Comparison of ENCODE assay signal across 1 cellular context in genomic region chr20:57435498-57436222, GRCh38.
TF ChIP-seq lines count a peak whose summit lies in the region.

No MANE protein-coding gene starts in this region.

TF ChIP-seq in HepG2, 621 proteins besides CTCF, POLR2A, EP300 and RAD21 (continued from another document and continues in another):
- TF ChIP-seq KIAA2018 (CRISPR knock-in tag; IDR thresholded peaks at IDR 0.05; ENCODE audit: borderline replicate concordance), result no peak
- TF ChIP-seq, protein P1, sequence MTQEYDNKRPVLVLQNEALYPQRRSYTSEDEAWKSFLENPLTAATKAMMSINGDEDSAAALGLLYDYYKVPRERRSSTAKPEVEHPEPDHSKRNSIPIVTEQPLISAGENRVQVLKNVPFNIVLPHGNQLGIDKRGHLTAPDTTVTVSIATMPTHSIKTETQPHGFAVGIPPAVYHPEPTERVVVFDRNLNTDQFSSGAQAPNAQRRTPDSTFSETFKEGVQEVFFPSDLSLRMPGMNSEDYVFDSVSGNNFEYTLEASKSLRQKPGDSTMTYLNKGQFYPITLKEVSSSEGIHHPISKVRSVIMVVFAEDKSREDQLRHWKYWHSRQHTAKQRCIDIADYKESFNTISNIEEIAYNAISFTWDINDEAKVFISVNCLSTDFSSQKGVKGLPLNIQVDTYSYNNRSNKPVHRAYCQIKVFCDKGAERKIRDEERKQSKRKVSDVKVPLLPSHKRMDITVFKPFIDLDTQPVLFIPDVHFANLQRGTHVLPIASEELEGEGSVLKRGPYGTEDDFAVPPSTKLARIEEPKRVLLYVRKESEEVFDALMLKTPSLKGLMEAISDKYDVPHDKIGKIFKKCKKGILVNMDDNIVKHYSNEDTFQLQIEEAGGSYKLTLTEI (CRISPR knock-in tag; conservative IDR thresholded peaks at IDR 0.05), result no peak
- TF ChIP-seq TEAD3 (CRISPR knock-in tag; optimal IDR thresholded peaks at IDR 0.05; ENCODE audit: borderline replicate concordance), result peak; percentile 89
- no peak for TF ChIP-seq ZNF614 (CRISPR knock-in tag; IDR thresholded peaks at IDR 0.05; ENCODE audit: borderline replicate concordance)
- TF ChIP-seq LBX2 (CRISPR knock-in tag; IDR thresholded peaks at IDR 0.05; ENCODE audit: borderline replicate concordance), result no peak
- TF ChIP-seq ZNF83 (CRISPR knock-in tag; IDR thresholded peaks at IDR 0.05; ENCODE audit: borderline replicate concordance), result no peak
- no peak for TF ChIP-seq ZNF652 (CRISPR knock-in tag; IDR thresholded peaks at IDR 0.05; ENCODE audit: borderline replicate concordance, low read depth)
- TF ChIP-seq NR2C2 (CRISPR knock-in tag; IDR thresholded peaks at IDR 0.05; ENCODE audit: borderline replicate concordance), result no peak
- peak; percentile 41; the same call in 1 of the 2 replicates for TF ChIP-seq TAF1 (CRISPR knock-in tag; IDR thresholded peaks at IDR 0.05)
- TF ChIP-seq PLRG1 (conservative IDR thresholded peaks at IDR 0.05), result no peak
- TF ChIP-seq, protein P2, sequence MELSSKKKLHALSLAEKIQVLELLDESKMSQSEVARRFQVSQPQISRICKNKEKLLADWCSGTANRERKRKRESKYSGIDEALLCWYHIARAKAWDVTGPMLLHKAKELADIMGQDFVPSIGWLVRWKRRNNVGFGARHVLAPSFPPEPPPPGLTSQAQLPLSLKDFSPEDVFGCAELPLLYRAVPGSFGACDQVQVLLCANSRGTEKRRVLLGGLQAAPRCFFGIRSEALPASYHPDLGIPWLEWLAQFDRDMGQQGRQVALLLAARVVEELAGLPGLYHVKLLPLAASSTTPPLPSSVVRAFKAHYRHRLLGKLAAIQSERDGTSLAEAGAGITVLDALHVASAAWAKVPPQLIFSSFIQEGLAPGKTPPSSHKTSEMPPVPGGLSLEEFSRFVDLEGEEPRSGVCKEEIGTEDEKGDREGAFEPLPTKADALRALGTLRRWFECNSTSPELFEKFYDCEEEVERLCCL (CRISPR knock-in tag; IDR thresholded peaks at IDR 0.05; ENCODE audit: borderline replicate concordance), result no peak
- no peak for TF ChIP-seq CEBPZ (IDR thresholded peaks at IDR 0.05; ENCODE audit: low read length)
- TF ChIP-seq ZFP41 (CRISPR knock-in tag; IDR thresholded peaks at IDR 0.05; ENCODE audit: borderline replicate concordance), result no peak
- peak; percentile 83; the same call in 1 of the 2 replicates for TF ChIP-seq ZFP90 (CRISPR knock-in tag; IDR thresholded peaks at IDR 0.05; ENCODE audit: borderline replicate concordance)
- TF ChIP-seq ZNF747 (CRISPR knock-in tag; IDR thresholded peaks at IDR 0.05; ENCODE audit: borderline replicate concordance), result no peak; the same call in 1 of the 2 replicates
- TF ChIP-seq MNT (IDR thresholded peaks at IDR 0.05), result no peak
- no peak for TF ChIP-seq ZSCAN22 (CRISPR knock-in tag; IDR thresholded peaks at IDR 0.05)
- TF ChIP-seq SOX6 (IDR thresholded peaks at IDR 0.05), result no peak
- TF ChIP-seq SOX6 (CRISPR knock-in tag; IDR thresholded peaks at IDR 0.05), result peak; percentile 60
- TF ChIP-seq MED13 (CRISPR knock-in tag; IDR thresholded peaks at IDR 0.05), result no peak
- TF ChIP-seq ZNF687 (CRISPR knock-in tag; IDR thresholded peaks at IDR 0.05), result peak; percentile 89
- TF ChIP-seq ZNF546 (CRISPR knock-in tag; conservative IDR thresholded peaks at IDR 0.05), result no peak
- TF ChIP-seq NAIF1 (CRISPR knock-in tag; IDR thresholded peaks at IDR 0.05; ENCODE audit: borderline replicate concordance), result no peak
- no peak for TF ChIP-seq KLF13 (CRISPR knock-in tag; IDR thresholded peaks at IDR 0.05)
- TF ChIP-seq U2AF2 (IDR thresholded peaks at IDR 0.05; ENCODE audit: low read depth, low read length), result no peak
- no peak; the same call in 1 of the 2 replicates for TF ChIP-seq NFYB (CRISPR knock-in tag; IDR thresholded peaks at IDR 0.05)
- TF ChIP-seq CENPBD1 (CRISPR knock-in tag; IDR thresholded peaks at IDR 0.05; ENCODE audit: borderline replicate concordance, low read depth), result no peak
- TF ChIP-seq, protein P3, sequence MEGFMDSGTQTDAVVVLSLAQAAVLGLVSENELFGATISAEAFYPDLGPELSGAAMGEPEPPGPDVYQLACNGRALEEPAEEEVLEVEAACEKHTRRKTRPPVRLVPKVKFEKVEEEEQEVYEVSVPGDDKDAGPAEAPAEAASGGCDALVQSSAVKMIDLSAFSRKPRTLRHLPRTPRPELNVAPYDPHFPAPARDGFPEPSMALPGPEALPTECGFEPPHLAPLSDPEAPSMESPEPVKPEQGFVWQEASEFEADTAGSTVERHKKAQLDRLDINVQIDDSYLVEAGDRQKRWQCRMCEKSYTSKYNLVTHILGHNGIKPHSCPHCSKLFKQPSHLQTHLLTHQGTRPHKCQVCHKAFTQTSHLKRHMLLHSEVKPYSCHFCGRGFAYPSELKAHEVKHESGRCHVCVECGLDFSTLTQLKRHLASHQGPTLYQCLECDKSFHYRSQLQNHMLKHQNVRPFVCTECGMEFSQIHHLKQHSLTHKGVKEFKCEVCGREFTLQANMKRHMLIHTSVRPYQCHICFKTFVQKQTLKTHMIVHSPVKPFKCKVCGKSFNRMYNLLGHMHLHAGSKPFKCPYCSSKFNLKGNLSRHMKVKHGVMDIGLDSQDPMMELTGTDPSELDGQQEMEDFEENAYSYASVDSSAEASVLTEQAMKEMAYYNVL (CRISPR knock-in tag; IDR thresholded peaks at IDR 0.05; ENCODE audit: borderline replicate concordance), result no peak
- TF ChIP-seq HES4 (CRISPR knock-in tag; IDR thresholded peaks at IDR 0.05; ENCODE audit: borderline replicate concordance), result no peak
- no peak for TF ChIP-seq PHF5A (CRISPR knock-in tag; IDR thresholded peaks at IDR 0.05; ENCODE audit: low read depth, unreplicated experiment)
- peak; percentile 80 for TF ChIP-seq RFX3 (CRISPR knock-in tag; IDR thresholded peaks at IDR 0.05)
